9 cellular contexts compared by ENCODE assay signal in the genomic region with DNA sequence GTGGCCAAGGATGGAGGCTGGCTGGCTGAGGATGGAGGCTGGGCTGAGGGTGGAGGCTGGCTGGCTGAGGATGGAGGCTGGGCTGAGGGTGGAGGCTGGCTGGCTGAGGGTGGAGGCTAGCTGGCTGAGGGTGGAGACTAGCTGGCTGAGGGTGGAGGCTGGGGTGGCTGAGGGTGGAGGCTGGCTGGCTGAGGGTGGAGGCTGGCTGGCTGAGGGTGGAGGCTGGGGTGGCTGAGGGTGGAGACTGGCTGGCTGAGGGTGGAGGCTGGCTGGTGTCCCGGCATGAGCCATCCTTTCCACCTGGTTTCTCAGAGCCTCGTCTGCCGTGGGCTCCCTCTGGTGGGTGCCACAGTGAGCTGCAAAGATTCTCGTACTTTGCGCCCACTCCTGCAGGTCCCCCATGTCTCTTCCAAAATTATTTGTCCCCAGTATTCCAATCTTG.
DNase-seq lines count a peak whose midpoint lies in the region; ATAC-seq, FAIRE-seq and TF ChIP-seq lines count a peak whose summit lies in the region.
"Had no signal": no experiment of that assay in that cellular context is flagged by ENCODE, and none has a peak within 500 bp of the region (broad histone marks: within the 10 kb centered on the region; RNA-seq: fewer than 3 reads in every experiment).

No MANE protein-coding gene starts in this region.

- TF ChIP-seq POLR2A in H54 (IDR thresholded peaks at IDR 0.05; ENCODE audit: low read depth, low read length): no peak

- H3K36me3 Mint-ChIP-seq in CD8-positive, alpha-beta T cell: no peaks in the 10 kb centered on the region
- peaks cover under 1% of the 10 kb centered on the region for H3K36me3 Mint-ChIP-seq in glutamatergic neuron (ENCODE audit: unreplicated experiment)

- FAIRE-seq in H54 (lab: Jason Lieb, UNC): no peak

- no peaks in the 10 kb centered on the region for H3K27me3 ChIP-seq in CD8-positive, alpha-beta T cell (ENCODE audit: insufficient read depth, low read length)

- TF ChIP-seq CTCF in CD8-positive, alpha-beta T cell (IDR thresholded peaks at IDR 0.05): no peak
- TF ChIP-seq CTCF in glutamatergic neuron (IDR thresholded peaks at IDR 0.05; ENCODE audit: partially characterized antibody, unreplicated experiment): peak; percentile 17

- no peak overlapping the region for H3K4me3 Mint-ChIP-seq in CD8-positive, alpha-beta T cell
- no peak overlapping the region for H3K4me3 Mint-ChIP-seq in glutamatergic neuron (ENCODE audit: unreplicated experiment)
- H3K4me3 Mint-ChIP-seq: stimulated activated naive CD8-positive, alpha-beta T cell treated with anti-CD3 and anti-CD28 coated beads, Interleukin-15, Interleukin-2, amounts not matched to agents 100 ng/mL and 50 ng/mL, for 24 hours had no signal

- DNase-seq in CD8-positive, alpha-beta T cell: peak in 1 of 7 experiments; percentile 42
- peak; percentile 89 for DNase-seq in H54 (ENCODE audit: insufficient read length, low spot score)
- DNase-seq in SK-N-DZ (ENCODE audit: low spot score): peak; percentile 71
- no peak for DNase-seq in glutamatergic neuron
- peak; percentile 9 to 15 for DNase-seq in stimulated activated CD4-positive, alpha-beta T cell treated with anti-CD3 and anti-CD28 coated beads, Interleukin-1b, Interleukin-23, amount 100 ng/mL, for 4 hours (ENCODE audit: low read depth in 2 of 2)
- DNase-seq in SKM-1 treated with dmso at 0.1 percent for 144 hours (lab: John Stamatoyannopoulos, UW; ENCODE audit: unreplicated experiment): no peak
- no peak for DNase-seq in Ammon's horn (ENCODE audit: low spot score)

- no peak overlapping the region for H3K27ac Mint-ChIP-seq in CD8-positive, alpha-beta T cell
- no peak overlapping the region for H3K27ac Mint-ChIP-seq in glutamatergic neuron (ENCODE audit: unreplicated experiment)
- H3K27ac Mint-ChIP-seq: stimulated activated naive CD8-positive, alpha-beta T cell treated with anti-CD3 and anti-CD28 coated beads, Interleukin-15, Interleukin-2, amounts not matched to agents 100 ng/mL and 50 ng/mL, for 24 hours had no signal

- intact Hi-C loops in CD8-positive, alpha-beta T cell (cut with DNase I, micrococcal nuclease): loop anchor here (2.0 to 5.0 kb wide), 2 partner anchors 180 to 181 kb away; no protein-coding TSS in a partner anchor

- peaks cover 7% of the 10 kb centered on the region for H3K27me3 Mint-ChIP-seq in CD8-positive, alpha-beta T cell (ENCODE audit: low read depth)
- H3K27me3 Mint-ChIP-seq in glutamatergic neuron (ENCODE audit: unreplicated experiment): peaks cover 9% of the 10 kb centered on the region
- H3K27me3 Mint-ChIP-seq: stimulated activated naive CD8-positive, alpha-beta T cell treated with anti-CD3 and anti-CD28 coated beads, Interleukin-15, Interleukin-2, amounts not matched to agents 100 ng/mL and 50 ng/mL, for 24 hours had no signal

- POLR2A ChIA-PET in CD8-positive, alpha-beta T cell (lab: Charles Lee): no interaction called here

- H3K9me3 ChIP-seq in CD8-positive, alpha-beta T cell (ENCODE audit: low read length): peaks cover 3% of the 10 kb centered on the region

- no peaks in the 10 kb centered on the region for H3K4me1 ChIP-seq in CD8-positive, alpha-beta T cell (ENCODE audit: insufficient read depth, low read length)

- no peak overlapping the region for H3K4me3 ChIP-seq in CD8-positive, alpha-beta T cell (ENCODE audit: low read depth, low read length)

- H3K9me3 Mint-ChIP-seq in CD8-positive, alpha-beta T cell: no peaks in the 10 kb centered on the region
- peaks cover 7% of the 10 kb centered on the region for H3K9me3 Mint-ChIP-seq in glutamatergic neuron (ENCODE audit: unreplicated experiment)
- H3K9me3 Mint-ChIP-seq: stimulated activated naive CD8-positive, alpha-beta T cell treated with anti-CD3 and anti-CD28 coated beads, Interleukin-15, Interleukin-2, amounts not matched to agents 100 ng/mL and 50 ng/mL, for 24 hours had no signal

- CTCF ChIA-PET in CD8-positive, alpha-beta T cell (lab: Charles Lee): interaction anchor here (0.6 to 2.1 kb wide), 2 partner anchors 16 to 956 kb away, joined by 4 to 5 read pairs; no protein-coding TSS in a partner anchor

- peaks cover 6% of the 10 kb centered on the region for H3K4me1 Mint-ChIP-seq in CD8-positive, alpha-beta T cell (ENCODE audit: low read depth)
- H3K4me1 Mint-ChIP-seq in glutamatergic neuron (ENCODE audit: low read depth, unreplicated experiment): peaks cover 4% of the 10 kb centered on the region

- ATAC-seq in CD8-positive, alpha-beta T cell: peak; percentile 62
- no peak for ATAC-seq in GM21360 (IDR thresholded peaks at IDR 0.05; ENCODE audit: unreplicated experiment)

- no peak overlapping the region for H3K27ac ChIP-seq in CD8-positive, alpha-beta T cell (ENCODE audit: low read depth, low read length)

- H3K36me3 ChIP-seq in CD8-positive, alpha-beta T cell (ENCODE audit: insufficient read depth, low read length): no peaks in the 10 kb centered on the region

Comparison
In these comparisons a context has a peak if more than half of its experiments do, and no peak if none do; other contexts are left out.
1. DNase-seq: peak in H54 (single experiment), SK-N-DZ (single experiment) and stimulated activated CD4-positive, alpha-beta T cell treated with anti-CD3 and anti-CD28 coated beads, Interleukin-1b, Interleukin-23, amount 100 ng/mL, for 4 hours (2 of 2); none in glutamatergic neuron (single experiment), SKM-1 treated with dmso at 0.1 percent for 144 hours (single experiment) and Ammon's horn (single experiment).